8 cellular contexts compared by ENCODE assay signal in genomic region chr19:18340237-18340989, GRCh38. TPM values are rescaled to one million over a fixed set of nuclear protein-coding genes. Genes with fewer than 3 reads are reported as not detected.
DNase-seq lines count a peak whose midpoint lies in the region; ATAC-seq and TF ChIP-seq lines count a peak whose summit lies in the region.

Gene PGPEP1, plus strand, starts transcription at chr19:18340598. Its CDS starts 84 bp downstream, at chr19:18340682.

- peak within 1 kb of the TSS; percentile 95 for H3K4me3 ChIP-seq in OCI-LY1 (ENCODE audit: low read depth, low read length, poor library complexity, severe bottlenecking)
- H3K4me3 ChIP-seq in mucosa of stomach (ENCODE audit: low read length) = peak within 1 kb of the TSS; percentile 51

- in situ Hi-C loops in G401 (cut with HindIII; ENCODE audit: low sequenced_read_pairs) = no loop called here

- H3K36me3 ChIP-seq in OCI-LY1 (ENCODE audit: insufficient read depth, low read length) = peaks cover 4% of the 10 kb centered on the region; the same call in 1 of the 2 replicates
- no peaks in the 10 kb centered on the region for H3K36me3 ChIP-seq in mucosa of stomach (ENCODE audit: control insufficient read depth, insufficient read depth, low read length)

- H3K9me2 ChIP-seq in OCI-LY1 (ENCODE audit: low read depth, low read length) = no peaks in the 10 kb centered on the region

- peak within 1 kb of the TSS; percentile 9 for H3K27ac ChIP-seq in OCI-LY1 (ENCODE audit: low read depth, low read length, poor library complexity, severe bottlenecking)

- no peaks in the 10 kb centered on the region for H3F3A ChIP-seq in OCI-LY1 (ENCODE audit: insufficient read depth, low read length)

- peak; percentile 28 for TF ChIP-seq POLR2A in erythroblast (IDR thresholded peaks at IDR 0.05; ENCODE audit: low read length)

- DNase-seq in G401 (ENCODE audit: low spot score) = peak; percentile 74
- peak; percentile 73 for DNase-seq in activated T-cell treated with anti-CD3 and anti-CD28 coated beads, Interleukin-2, amount 50 U/mL, for 1 hour
- peak; percentile 84 to 90 for DNase-seq in erythroblast (lab: John Stamatoyannopoulos, UW)
- DNase-seq in stimulated activated CD8-positive, alpha-beta memory T cell treated with anti-CD3 and anti-CD28 coated beads, Interleukin-7, amount 100 ng/mL, for 24 hours (ENCODE audit: low read depth) = peak; percentile 35

- TF ChIP-seq CTCF in OCI-LY1 (IDR thresholded peaks at IDR 0.05; ENCODE audit: low read length) = no peak

- H4K20me1 ChIP-seq in OCI-LY1 (ENCODE audit: insufficient read depth, low read length) = no peaks in the 10 kb centered on the region

- peak; percentile 66 for ATAC-seq in HG02642 (IDR thresholded peaks at IDR 0.05; ENCODE audit: poor library complexity, unreplicated experiment)
- no peak for ATAC-seq in GM21529 (IDR thresholded peaks at IDR 0.05; ENCODE audit: unreplicated experiment)

- H3K4me2 ChIP-seq in OCI-LY1 (ENCODE audit: low read length) = peak within 1 kb of the TSS; percentile 98

- H3K9me3 ChIP-seq in OCI-LY1 (ENCODE audit: low read length) = no peaks in the 10 kb centered on the region
- no peaks in the 10 kb centered on the region for H3K9me3 ChIP-seq in mucosa of stomach (ENCODE audit: control insufficient read depth, low read length)

- H3K27me3 ChIP-seq in OCI-LY1 (ENCODE audit: insufficient read depth, low read length) (peaks cover 6% of the 10 kb centered on the region), mucosa of stomach (ENCODE audit: control insufficient read depth, insufficient read depth, low read length) (no peaks in the 10 kb centered on the region)

- no peaks in the 10 kb centered on the region for H3K79me2 ChIP-seq in OCI-LY1 (ENCODE audit: insufficient read depth, low read length)

- H3K9ac ChIP-seq in OCI-LY1 (ENCODE audit: low read length) (peak within 1 kb of the TSS; percentile 79), mucosa of stomach (ENCODE audit: low read length) (peak within 1 kb of the TSS; percentile 92)

- peak within 1 kb of the TSS; percentile 92 for H2AFZ ChIP-seq in OCI-LY1 (ENCODE audit: low read length)

- H3K4me1 ChIP-seq in OCI-LY1 (ENCODE audit: insufficient read depth, low read length, severe bottlenecking) (peaks cover 15% of the 10 kb centered on the region), mucosa of stomach (ENCODE audit: control insufficient read depth, insufficient read depth, low read length) (peaks cover 46% of the 10 kb centered on the region)

RNA-seq across cellular contexts. Expression of gene PGPEP1, which starts in this region (rescaled TPM):
- 6.5 and 14.1 TPM in 2 replicates for total RNA-seq in G401 (2014; rRNA removed; shearing (Covaris generic))

Comparison
In these comparisons a context has a peak if more than half of its experiments do, and no peak if none do; other contexts are left out.
1. DNase-seq: peak in every context shown above with its lines; median percentile 87 in erythroblast; 74 in G401; 73 in activated T-cell treated with anti-CD3 and anti-CD28 coated beads, Interleukin-2, amount 50 U/mL, for 1 hour; 35 in stimulated activated CD8-positive, alpha-beta memory T cell treated with anti-CD3 and anti-CD28 coated beads, Interleukin-7, amount 100 ng/mL, for 24 hours.